ENCODE assay signal across 29 cellular contexts in the genomic region with DNA sequence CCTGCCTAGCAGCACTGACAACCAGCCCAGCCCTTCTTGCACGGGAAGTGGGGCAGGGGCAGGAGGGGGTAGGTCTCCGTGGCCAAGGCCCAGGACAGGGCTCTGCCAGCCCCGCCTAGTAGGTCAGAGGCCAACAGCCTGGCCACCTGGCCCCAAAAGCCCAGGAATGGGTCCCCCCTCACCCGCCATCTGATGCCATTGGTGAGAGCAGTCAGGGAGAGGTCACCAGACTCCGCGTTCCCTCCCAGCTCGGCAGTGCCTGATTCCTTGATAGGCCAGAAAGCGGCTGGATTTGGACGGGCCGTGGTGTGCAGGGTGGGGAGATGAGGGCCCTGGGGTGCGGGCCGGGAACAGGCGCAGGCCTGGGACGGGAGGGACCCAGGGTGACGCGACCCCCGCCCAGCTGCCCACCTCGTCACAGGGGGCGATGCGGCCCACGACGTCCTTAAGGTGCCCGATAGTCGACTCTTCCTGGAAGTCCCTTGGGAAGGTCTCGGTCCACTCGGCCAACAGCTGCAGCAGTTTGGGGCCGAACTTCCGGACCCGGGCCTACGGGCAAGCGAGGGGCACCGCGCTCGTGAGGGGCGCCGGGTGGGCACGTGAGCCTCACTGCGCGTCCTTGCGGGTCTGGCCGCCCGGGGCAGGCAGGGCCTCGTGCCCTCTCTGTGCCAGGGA.
DNase-seq lines count a peak whose midpoint lies in the region; ATAC-seq, FAIRE-seq and TF ChIP-seq lines count a peak whose summit lies in the region.
"Had no signal": no experiment of that assay in that cellular context is flagged by ENCODE, and none has a peak within 500 bp of the region (broad histone marks: within the 10 kb centered on the region; RNA-seq: fewer than 3 reads in every experiment).

No MANE protein-coding gene starts in this region.

- peak overlapping the region in 1 of 2 donors; percentile 70 for H3K27ac Mint-ChIP-seq in natural killer cell treated with Interleukin-12 subunit alpha and Interleukin-12 subunit beta and Interleukin-15 and Interleukin-18, amount 100 ng/mL, for 72 hours
- H3K27ac Mint-ChIP-seq: activated naive CD4-positive, alpha-beta T cell treated with anti-CD3 and anti-CD28 coated beads, Interleukin-2, amount 50 U/mL, for 24 hours; memory B cell; T-helper 1 cell treated with Interleukin-12 subunit alpha and Interleukin-12 subunit beta and Interleukin-4 antibody, amounts not matched to agents 30 μg/mL and 1 μg/mL, for 36 hours had no signal

- H3K27ac ChIP-seq in dorsolateral prefrontal cortex: peak overlapping the region in 1 of 59 donors; percentile 88
- H3K27ac ChIP-seq: gastroesophageal sphincter, tibial artery had no signal

- DNase-seq in activated CD8-positive, alpha-beta memory T cell treated with anti-CD3 and anti-CD28 coated beads, Interleukin-2, amount 50 U/mL, for 48 hours: peak; percentile 46
- no peak for DNase-seq in activated CD8-positive, alpha-beta memory T cell treated with anti-CD3 and anti-CD28 coated beads for 24 hours
- DNase-seq in dorsolateral prefrontal cortex: peak in 6 of 10 donors; percentile 3 to 28 (median 13)
- peak; percentile 58 for DNase-seq in natural killer cell treated with Interleukin-12 subunit alpha and Interleukin-12 subunit beta and Interleukin-15 and Interleukin-18, amount 100 ng/mL, for 72 hours (ENCODE audit: low spot score)
- DNase-seq in ureter (ENCODE audit: low spot score): peak; percentile 41
- DNase-seq in GM12891 (ENCODE audit: insufficient read length, low spot score): no peak
- DNase-seq: AML-193; CD8-positive, alpha-beta memory T cell; cortex of kidney; DMS153; NCI-H1694; NCI-H524; occipital lobe; stimulated activated CD4-positive, alpha-beta T cell treated with anti-CD3 and anti-CD28 coated beads, Interleukin-12 subunit alpha, Interleukin-12 subunit beta, amount 100 ng/mL, for 4 hours; stimulated activated CD4-positive, alpha-beta T cell treated with anti-CD3 and anti-CD28 coated beads, Interleukin-4, amount 100 ng/mL, for 24 hours; stimulated activated naive CD8-positive, alpha-beta T cell treated with anti-CD3 and anti-CD28 coated beads, Interleukin-15, Interleukin-2, amounts not matched to agents 100 U/mL and 50 U/mL, for 24 hours had no signal

- FAIRE-seq in GM12891 (lab: Jason Lieb, UNC): no peak
- FAIRE-seq: A204.1, bronchial epithelial cell, endometrium, GM18507, K562, keratinocyte had no signal

- no peak for TF ChIP-seq CTCF in dorsolateral prefrontal cortex (IDR thresholded peaks at IDR 0.05 in 54 of 56, conservative IDR thresholded peaks at IDR 0.05 in 2 of 56; ENCODE audit: low read depth in 1 of 56, partially characterized antibody in 56 of 56)

- H3K4me3 ChIP-seq in dorsolateral prefrontal cortex: no peak overlapping the region
- H3K4me3 ChIP-seq: gastroesophageal sphincter, K562, tibial artery had no signal

- H3K27me3 Mint-ChIP-seq in natural killer cell treated with Interleukin-12 subunit alpha and Interleukin-12 subunit beta and Interleukin-15 and Interleukin-18, amount 100 ng/mL, for 72 hours: peaks cover 0 to 4% of the 10 kb centered on the region in 2 donors
- H3K27me3 Mint-ChIP-seq: activated naive CD4-positive, alpha-beta T cell treated with anti-CD3 and anti-CD28 coated beads, Interleukin-2, amount 50 U/mL, for 24 hours had no signal

- no peak overlapping the region for H3K4me3 Mint-ChIP-seq in natural killer cell treated with Interleukin-12 subunit alpha and Interleukin-12 subunit beta and Interleukin-15 and Interleukin-18, amount 100 ng/mL, for 72 hours
- H3K4me3 Mint-ChIP-seq: activated naive CD4-positive, alpha-beta T cell treated with anti-CD3 and anti-CD28 coated beads, Interleukin-2, amount 50 U/mL, for 24 hours; memory B cell; T-helper 1 cell treated with Interleukin-12 subunit alpha and Interleukin-12 subunit beta and Interleukin-4 antibody, amounts not matched to agents 30 μg/mL and 1 μg/mL, for 36 hours had no signal

- TF ChIP-seq POLR2A in GM12891 (IDR thresholded peaks at IDR 0.05; ENCODE audit: low read depth, low read length): no peak

- H3K9me3 Mint-ChIP-seq in natural killer cell treated with Interleukin-12 subunit alpha and Interleukin-12 subunit beta and Interleukin-15 and Interleukin-18, amount 100 ng/mL, for 72 hours: no peaks in the 10 kb centered on the region
- H3K9me3 Mint-ChIP-seq: activated naive CD4-positive, alpha-beta T cell treated with anti-CD3 and anti-CD28 coated beads, Interleukin-2, amount 50 U/mL, for 24 hours; CD8-positive, alpha-beta memory T cell; T-helper 1 cell treated with Interleukin-12 subunit alpha and Interleukin-12 subunit beta and Interleukin-4 antibody, amounts not matched to agents 30 μg/mL and 1 μg/mL, for 36 hours had no signal

- no peaks in the 10 kb centered on the region for H3K36me3 Mint-ChIP-seq in natural killer cell treated with Interleukin-12 subunit alpha and Interleukin-12 subunit beta and Interleukin-15 and Interleukin-18, amount 100 ng/mL, for 72 hours
- H3K36me3 Mint-ChIP-seq: activated naive CD4-positive, alpha-beta T cell treated with anti-CD3 and anti-CD28 coated beads, Interleukin-2, amount 50 U/mL, for 24 hours; CD8-positive, alpha-beta memory T cell; memory B cell had no signal

- intact Hi-C loops in dorsolateral prefrontal cortex (cut with DNase I): no loop called here

- peaks cover 11 to 13% of the 10 kb centered on the region in 2 donors for H3K4me1 Mint-ChIP-seq in natural killer cell treated with Interleukin-12 subunit alpha and Interleukin-12 subunit beta and Interleukin-15 and Interleukin-18, amount 100 ng/mL, for 72 hours (ENCODE audit: low read depth in 2 of 2)
- H3K4me1 Mint-ChIP-seq: memory B cell had no signal

- no peaks in the 10 kb centered on the region for H3K27me3 ChIP-seq in dorsolateral prefrontal cortex

- ATAC-seq in natural killer cell treated with Interleukin-12 subunit alpha and Interleukin-12 subunit beta and Interleukin-15 and Interleukin-18, amount 100 ng/mL, for 72 hours: no peak
- ATAC-seq in HG03565 (IDR thresholded peaks at IDR 0.05; ENCODE audit: unreplicated experiment) (no peak), HG03354 (IDR thresholded peaks at IDR 0.05; ENCODE audit: poor library complexity, severe bottlenecking, unreplicated experiment) (no peak)
- ATAC-seq: gastroesophageal sphincter had no signal

TF ChIP-seq in GM12891, 5 proteins besides CTCF, POLR2A, EP300 and RAD21:
- no peak for TF ChIP-seq PAX5 (IDR thresholded peaks at IDR 0.05; ENCODE audit: insufficient read depth, low read length, severe bottlenecking)
- TF ChIP-seq SPI1 (IDR thresholded peaks at IDR 0.05; ENCODE audit: low read depth, low read length): no peak
- TF ChIP-seq POU2F2 (IDR thresholded peaks at IDR 0.05; ENCODE audit: low read depth, low read length): no peak
TF ChIP-seq in GM12891: peak in this region for 0.

Comparison
In these comparisons a context has a peak if more than half of its experiments do, and no peak if none do; other contexts are left out.
1. DNase-seq: peak in activated CD8-positive, alpha-beta memory T cell treated with anti-CD3 and anti-CD28 coated beads, Interleukin-2, amount 50 U/mL, for 48 hours (single experiment), dorsolateral prefrontal cortex (6 of 10), natural killer cell treated with Interleukin-12 subunit alpha and Interleukin-12 subunit beta and Interleukin-15 and Interleukin-18, amount 100 ng/mL, for 72 hours (single experiment) and ureter (single experiment); none in activated CD8-positive, alpha-beta memory T cell treated with anti-CD3 and anti-CD28 coated beads for 24 hours (single experiment) and GM12891 (single experiment).